ENCODE assay signal across 19 cellular contexts in the genomic region with DNA sequence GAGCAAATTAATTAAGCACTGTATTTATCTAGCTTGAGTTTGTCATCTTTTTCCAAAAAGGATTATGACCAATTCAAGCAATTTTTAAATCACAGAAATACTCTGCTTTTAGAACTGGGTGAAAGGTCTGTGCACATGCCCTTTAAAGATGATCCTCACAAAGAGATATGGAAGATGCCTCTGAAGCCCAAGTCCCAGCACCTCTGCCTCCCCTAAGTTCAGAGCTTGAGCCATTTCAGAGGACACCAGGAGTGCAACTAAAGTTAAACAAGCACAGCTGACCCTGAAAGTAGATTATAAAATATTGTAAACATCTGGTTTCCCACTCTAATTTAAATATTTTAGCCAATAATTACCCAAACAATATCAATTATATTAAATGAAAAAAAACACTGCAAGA.
"Had no signal": no experiment of that assay in that cellular context is flagged by ENCODE, and none has a peak within 500 bp of the region (broad histone marks: within the 10 kb centered on the region; RNA-seq: fewer than 3 reads in every experiment).

No MANE protein-coding gene starts in this region.

- H3K9me3 ChIP-seq: ascending aorta, breast epithelium, left lung, mucosa of descending colon, tibial artery, uterus had no signal

- H3K27ac ChIP-seq: ascending aorta, breast epithelium, hepatocyte, left lung, skin epidermis, uterus had no signal

- H3K27me3 ChIP-seq: ascending aorta, breast epithelium, hepatocyte, left lung, tibial artery, uterus had no signal

- H3K27me3 Mint-ChIP-seq: memory B cell; stimulated activated naive B cell treated with anti-CD40 and anti-IgM and Interleukin-4, amounts not matched to agents 10 μg/mL and 1 μg/mL and 100 μg/mL, for 72 hours had no signal

- H3K4me3 ChIP-seq: ascending aorta, breast epithelium, hepatocyte, left lung, mucosa of descending colon, skin epidermis, tibial artery, uterus had no signal

- ATAC-seq: left lung; mucosa of descending colon; naive thymus-derived CD4-positive, alpha-beta T cell; stimulated activated naive B cell treated with anti-CD40 and anti-IgM and Interleukin-4, amounts not matched to agents 10 μg/mL and 1 μg/mL and 100 μg/mL, for 72 hours had no signal

- H3K4me1 Mint-ChIP-seq: activated CD4-positive, alpha-beta T cell treated with anti-CD3 and anti-CD28 coated beads, Interleukin-2, amount 10 ng/mL, durations not matched to agents 7 days and 5 days; memory B cell; naive thymus-derived CD4-positive, alpha-beta T cell; stimulated activated naive B cell treated with anti-CD40 and anti-IgM and Interleukin-4, amounts not matched to agents 10 μg/mL and 1 μg/mL and 100 μg/mL, for 72 hours had no signal

- H3K36me3 Mint-ChIP-seq: memory B cell; naive thymus-derived CD4-positive, alpha-beta T cell; stimulated activated naive B cell treated with anti-CD40 and anti-IgM and Interleukin-4, amounts not matched to agents 10 μg/mL and 1 μg/mL and 100 μg/mL, for 72 hours had no signal

- H3K36me3 ChIP-seq: ascending aorta, breast epithelium, left lung, tibial artery, uterus had no signal

- H3K9me3 Mint-ChIP-seq: activated CD4-positive, alpha-beta T cell treated with anti-CD3 and anti-CD28 coated beads, Interleukin-2, amount 10 ng/mL, durations not matched to agents 7 days and 5 days; endodermal cell; memory B cell; naive thymus-derived CD4-positive, alpha-beta T cell; stimulated activated naive B cell treated with anti-CD40 and anti-IgM and Interleukin-4, amounts not matched to agents 10 μg/mL and 1 μg/mL and 100 μg/mL, for 72 hours had no signal

- H3K27ac Mint-ChIP-seq: activated CD4-positive, alpha-beta T cell treated with anti-CD3 and anti-CD28 coated beads, Interleukin-2, amount 10 ng/mL, durations not matched to agents 7 days and 5 days; endodermal cell; memory B cell; naive thymus-derived CD4-positive, alpha-beta T cell; stimulated activated naive B cell treated with anti-CD40 and anti-IgM and Interleukin-4, amounts not matched to agents 10 μg/mL and 1 μg/mL and 100 μg/mL, for 72 hours had no signal

- H2AFZ ChIP-seq: hepatocyte had no signal

- DNase-seq: activated CD4-positive, alpha-beta T cell treated with anti-CD3 and anti-CD28 coated beads, Interleukin-2, amount 10 ng/mL, durations not matched to agents 7 days and 5 days; activated CD4-positive, CD25-positive, alpha-beta regulatory T cell; activated naive CD4-positive, alpha-beta T cell treated with Interleukin-2 at 50 U/mL for 16 hours; endodermal cell; islet precursor cell; left lung; mucosa of descending colon; naive thymus-derived CD4-positive, alpha-beta T cell; retina; stimulated activated CD4-positive, alpha-beta T cell treated with anti-CD3 and anti-CD28 coated beads, Interleukin-15, amount 100 ng/mL, for 24 hours; stimulated activated CD4-positive, alpha-beta T cell treated with anti-CD3 and anti-CD28 coated beads, Interleukin-4, amount 100 ng/mL, for 1 hour; stimulated activated naive B cell treated with anti-CD40 and anti-IgM and Interleukin-4, amounts not matched to agents 10 μg/mL and 1 μg/mL and 100 μg/mL, for 72 hours; tibial artery; uterus had no signal

- H3K4me3 Mint-ChIP-seq: activated CD4-positive, alpha-beta T cell treated with anti-CD3 and anti-CD28 coated beads, Interleukin-2, amount 10 ng/mL, durations not matched to agents 7 days and 5 days; endodermal cell; memory B cell; naive thymus-derived CD4-positive, alpha-beta T cell; stimulated activated naive B cell treated with anti-CD40 and anti-IgM and Interleukin-4, amounts not matched to agents 10 μg/mL and 1 μg/mL and 100 μg/mL, for 72 hours had no signal

- H3K4me1 ChIP-seq: breast epithelium, uterus had no signal
